8 cellular contexts compared by ENCODE assay signal in genomic region chr20:5996765-5997164, GRCh38. TPM values are rescaled to one million over a fixed set of nuclear protein-coding genes. Genes with fewer than 3 reads are reported as not detected.
DNase-seq lines count a peak whose midpoint lies in the region; ATAC-seq and FAIRE-seq lines count a peak whose summit lies in the region.

No MANE protein-coding gene starts in this region.

- no peaks in the 10 kb centered on the region for H3K9me3 Mint-ChIP-seq in activated CD4-positive, alpha-beta memory T cell treated with anti-CD3 and anti-CD28 coated beads, Interleukin-2, amount 10 ng/mL, durations not matched to agents 7 days and 5 days

- peaks cover 33% of the 10 kb centered on the region for H3K4me1 Mint-ChIP-seq in activated CD4-positive, alpha-beta memory T cell treated with anti-CD3 and anti-CD28 coated beads, Interleukin-2, amount 10 ng/mL, durations not matched to agents 7 days and 5 days

- H3K36me3 Mint-ChIP-seq in activated CD4-positive, alpha-beta memory T cell treated with anti-CD3 and anti-CD28 coated beads, Interleukin-2, amount 10 ng/mL, durations not matched to agents 7 days and 5 days (ENCODE audit: low read depth) = peaks cover 30% of the 10 kb centered on the region

- H3K27ac Mint-ChIP-seq in activated CD4-positive, alpha-beta memory T cell treated with anti-CD3 and anti-CD28 coated beads, Interleukin-2, amount 10 ng/mL, durations not matched to agents 7 days and 5 days = peak overlapping the region; percentile 67

- CTCF ChIA-PET in activated CD4-positive, alpha-beta memory T cell treated with anti-CD3 and anti-CD28 coated beads, Interleukin-2, amount 10 ng/mL, durations not matched to agents 7 days and 5 days (lab: Charles Lee) = interaction anchor here (0.7 to 2.1 kb wide), 6 partner anchors 11 to 468 kb away, joined by 3 to 11 read pairs (median 3); no protein-coding TSS in a partner anchor

- POLR2A ChIA-PET in activated CD4-positive, alpha-beta memory T cell treated with anti-CD3 and anti-CD28 coated beads, Interleukin-2, amount 10 ng/mL, durations not matched to agents 7 days and 5 days (lab: Charles Lee) = interaction anchor here (0.7 to 2.1 kb wide), 3 partner anchors 9 to 45 kb away, joined by 3 to 14 read pairs (median 4); partner anchors contain the start of genes MCM8 and TRMT6

- no peaks in the 10 kb centered on the region for H3K27me3 Mint-ChIP-seq in activated CD4-positive, alpha-beta memory T cell treated with anti-CD3 and anti-CD28 coated beads, Interleukin-2, amount 10 ng/mL, durations not matched to agents 7 days and 5 days

- FAIRE-seq in urothelium cell line (lab: Jason Lieb, UNC) = no peak

- DNase-seq in Caki2 (ENCODE audit: low read depth) = peak; percentile 55
- DNase-seq in activated CD4-positive, alpha-beta memory T cell treated with anti-CD3 and anti-CD28 coated beads, Interleukin-2, amount 10 ng/mL, durations not matched to agents 7 days and 5 days = peak; percentile 72
- peak; percentile 9 to 21 for DNase-seq in stimulated activated CD4-positive, alpha-beta T cell treated with anti-CD3 and anti-CD28 coated beads, Interleukin-2, amount 100 ng/mL, for 24 hours
- DNase-seq in NCI-H524 (lab: John Stamatoyannopoulos, UW) = no peak
- DNase-seq in urothelium cell line (ENCODE audit: low spot score) = no peak
- DNase-seq in NCI-H774 (lab: John Stamatoyannopoulos, UW) = no peak

- H3K4me3 Mint-ChIP-seq in activated CD4-positive, alpha-beta memory T cell treated with anti-CD3 and anti-CD28 coated beads, Interleukin-2, amount 10 ng/mL, durations not matched to agents 7 days and 5 days = no peak overlapping the region

- in situ Hi-C loops in Caki2 (cut with HindIII; ENCODE audit: low pct_unique_long_range_greater_than_20kb, low sequenced_read_pairs) = no loop called here

- peak; percentile 90 for ATAC-seq in GM19397 (IDR thresholded peaks at IDR 0.05; ENCODE audit: unreplicated experiment)
- ATAC-seq in HG03342 (IDR thresholded peaks at IDR 0.05; ENCODE audit: unreplicated experiment) = peak; percentile 97

RNA-seq across cellular contexts. Expression of gene CRLS1, which starts 9.2 kb away (rescaled TPM):
- 110 and 119 TPM in 2 replicates for total RNA-seq in Caki2 (2014; rRNA removed; shearing (Covaris generic); ENCODE audit: low replicate concordance)
- 10 to 100 TPM; 25.3 to 27.8 TPM for total RNA-seq in activated CD4-positive, alpha-beta memory T cell treated with anti-CD3 and anti-CD28 coated beads, Interleukin-2, amount 10 ng/mL, durations not matched to agents 7 days and 5 days

RNA-seq across cellular contexts. Expression of gene MCM8, which starts 46.3 kb away (rescaled TPM):
- 18.4 and 25.9 TPM in 2 replicates for total RNA-seq in Caki2 (2014; rRNA removed; shearing (Covaris generic); ENCODE audit: low replicate concordance)
- 10 to 100 TPM; 33.2 to 34.5 TPM for total RNA-seq in activated CD4-positive, alpha-beta memory T cell treated with anti-CD3 and anti-CD28 coated beads, Interleukin-2, amount 10 ng/mL, durations not matched to agents 7 days and 5 days

RNA-seq across cellular contexts. Expression of gene TRMT6, which starts 46.4 kb away (rescaled TPM):
- total RNA-seq in Caki2 (2014; rRNA removed; shearing (Covaris generic); ENCODE audit: low replicate concordance) = 19.7 and 23.4 TPM in 2 replicates
- 10 to 100 TPM; 17.0 to 19.1 TPM for total RNA-seq in activated CD4-positive, alpha-beta memory T cell treated with anti-CD3 and anti-CD28 coated beads, Interleukin-2, amount 10 ng/mL, durations not matched to agents 7 days and 5 days

RNA-seq across cellular contexts. Expression of gene LRRN4, which starts 57.1 kb away (rescaled TPM):
- 21.3 and 25.6 TPM in 2 replicates for total RNA-seq in Caki2 (2014; rRNA removed; shearing (Covaris generic); ENCODE audit: low replicate concordance)
- not detected for total RNA-seq in activated CD4-positive, alpha-beta memory T cell treated with anti-CD3 and anti-CD28 coated beads, Interleukin-2, amount 10 ng/mL, durations not matched to agents 7 days and 5 days

Comparison
In these comparisons a context has a peak if more than half of its experiments do, and no peak if none do; other contexts are left out.
1. DNase-seq: peak in Caki2 (single experiment), activated CD4-positive, alpha-beta memory T cell treated with anti-CD3 and anti-CD28 coated beads, Interleukin-2, amount 10 ng/mL, durations not matched to agents 7 days and 5 days (single experiment) and stimulated activated CD4-positive, alpha-beta T cell treated with anti-CD3 and anti-CD28 coated beads, Interleukin-2, amount 100 ng/mL, for 24 hours (2 of 2); none in NCI-H524 (0 of 2), urothelium cell line (single experiment) and NCI-H774 (single experiment).